1 cellular context compared by ENCODE assay signal in the genomic region with DNA sequence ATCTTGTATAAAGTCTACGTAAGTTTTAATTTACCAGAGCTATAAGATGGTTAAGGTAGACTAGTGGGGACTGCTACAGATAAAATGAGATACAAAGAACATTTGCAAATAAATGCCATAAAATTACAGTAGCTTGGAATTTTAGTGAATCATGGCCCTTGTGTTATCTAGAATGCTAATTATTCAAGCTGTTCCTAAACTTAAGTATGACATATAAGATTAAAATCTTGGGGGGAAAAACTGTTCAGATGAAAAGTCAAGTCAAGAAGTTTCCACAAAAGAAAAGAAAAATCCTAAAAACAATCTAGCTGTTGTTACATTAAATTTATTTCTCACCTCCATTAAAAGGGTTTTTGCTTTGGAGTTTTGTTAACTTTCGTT.
TF ChIP-seq lines count a peak whose summit lies in the region.

No MANE protein-coding gene starts in this region.

TF ChIP-seq in IMR-90, 13 proteins besides CTCF, POLR2A, EP300 and RAD21 (continued from another document):
- TF ChIP-seq, protein P1, sequence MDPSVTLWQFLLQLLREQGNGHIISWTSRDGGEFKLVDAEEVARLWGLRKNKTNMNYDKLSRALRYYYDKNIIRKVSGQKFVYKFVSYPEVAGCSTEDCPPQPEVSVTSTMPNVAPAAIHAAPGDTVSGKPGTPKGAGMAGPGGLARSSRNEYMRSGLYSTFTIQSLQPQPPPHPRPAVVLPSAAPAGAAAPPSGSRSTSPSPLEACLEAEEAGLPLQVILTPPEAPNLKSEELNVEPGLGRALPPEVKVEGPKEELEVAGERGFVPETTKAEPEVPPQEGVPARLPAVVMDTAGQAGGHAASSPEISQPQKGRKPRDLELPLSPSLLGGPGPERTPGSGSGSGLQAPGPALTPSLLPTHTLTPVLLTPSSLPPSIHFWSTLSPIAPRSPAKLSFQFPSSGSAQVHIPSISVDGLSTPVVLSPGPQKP (IDR thresholded peaks at IDR 0.05; ENCODE audit: borderline replicate concordance, low read depth, low read length): no peak
- TF ChIP-seq RFX5 (IDR thresholded peaks at IDR 0.05; ENCODE audit: low read depth, low read length) (no peak), MXI1 (IDR thresholded peaks at IDR 0.05; ENCODE audit: borderline replicate concordance, low read depth, low read length) (no peak), CEBPB (IDR thresholded peaks at IDR 0.05; ENCODE audit: low read depth, low read length) (no peak)
